In genomic region chr5:150272531-150272930, GRCh38 we compare ENCODE assay signal across 1 cellular context.
TF ChIP-seq lines count a peak whose summit lies in the region.

No MANE protein-coding gene starts in this region.

TF ChIP-seq in endothelial cell of umbilical vein, 7 proteins besides CTCF, POLR2A, EP300 and RAD21 (continued from another document):
- TF ChIP-seq EZH2 (IDR thresholded peaks at IDR 0.05; ENCODE audit: borderline replicate concordance, low read depth, low read length, severe bottlenecking) (no peak), MAX (IDR thresholded peaks at IDR 0.05; ENCODE audit: insufficient read depth, insufficient read length) (no peak), GATA2 (IDR thresholded peaks at IDR 0.05; ENCODE audit: insufficient read depth, insufficient read length, low read depth, low read length) (no peak), POLR2AphosphoS5 (IDR thresholded peaks at IDR 0.05; ENCODE audit: insufficient read depth, low read depth, low read length) (no peak), MYC (IDR thresholded peaks at IDR 0.05; ENCODE audit: low read depth, low read length) (no peak), JUN (IDR thresholded peaks at IDR 0.05; ENCODE audit: borderline replicate concordance, insufficient read depth, insufficient read length, low read depth) (no peak)
TF ChIP-seq in endothelial cell of umbilical vein: peak in this region for 0.
